In the genomic region with DNA sequence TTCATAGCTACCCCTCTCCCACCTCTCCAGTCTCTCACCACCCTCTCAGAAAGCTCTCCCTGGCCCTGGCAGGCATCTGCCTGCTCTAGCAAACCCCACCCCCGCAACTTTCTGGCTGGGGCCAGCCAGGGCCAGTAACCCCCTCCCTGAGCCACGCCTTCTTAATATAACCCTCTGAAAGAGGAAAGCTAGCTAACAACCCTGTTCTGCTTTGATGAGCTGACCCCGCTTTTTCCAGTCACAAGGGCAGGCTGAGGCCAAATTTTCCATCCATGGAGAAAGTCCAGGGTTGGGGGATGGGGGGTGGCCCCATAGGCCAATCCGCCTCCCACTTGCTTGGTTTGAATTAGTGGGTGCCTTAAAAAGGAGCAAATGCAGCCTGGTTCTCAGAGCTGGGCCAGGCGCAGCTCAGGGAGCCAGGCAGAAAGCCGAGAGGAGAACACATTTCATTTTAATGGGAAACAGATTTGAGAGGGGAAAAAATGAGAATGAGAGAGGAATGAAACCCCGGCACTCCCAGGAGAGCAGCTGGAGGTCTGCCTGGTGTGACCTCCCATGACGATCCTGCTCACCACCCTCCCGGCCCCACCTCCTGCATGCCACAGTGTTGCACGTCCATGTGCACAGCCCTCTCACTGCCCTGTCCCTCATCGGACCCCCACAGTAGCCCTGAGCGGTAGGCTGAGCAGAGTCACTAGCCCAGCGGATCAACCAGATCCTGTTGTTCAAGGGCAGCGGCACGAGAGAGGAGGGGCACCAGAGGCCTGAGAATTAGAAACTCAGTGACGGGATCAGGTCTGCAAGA, we compare ENCODE assay signal across 10 cellular contexts.
A peak's percentile ranks its signal among the peaks of the same experiment; 100 is the strongest.
DNase-seq lines count a peak whose midpoint lies in the region; ATAC-seq and TF ChIP-seq lines count a peak whose summit lies in the region.
"Had no signal": no experiment of that assay in that cellular context is flagged by ENCODE, and none has a peak within 500 bp of the region (broad histone marks: within the 10 kb centered on the region; RNA-seq: fewer than 3 reads in every experiment).

No MANE protein-coding gene starts in this region.

- no peaks in the 10 kb centered on the region for H3K36me3 ChIP-seq in stomach

- H3K4me1 ChIP-seq in stomach: peaks cover 25 to 59% (median 43%) of the 10 kb centered on the region in 4 donors

- H3K36me3 Mint-ChIP-seq in natural killer cell: no peaks in the 10 kb centered on the region
- H3K36me3 Mint-ChIP-seq: activated naive CD8-positive, alpha-beta T cell treated with anti-CD3 and anti-CD28 coated beads, Interleukin-2, amount 10 ng/mL, durations not matched to agents 7 days and 5 days had no signal

- intact Hi-C loops in stomach (cut with DNase I; ENCODE audit: low total_unique reads): no loop called here
- intact Hi-C loops in natural killer cell (cut with micrococcal nuclease): no loop called here

- H3K4me3 Mint-ChIP-seq in natural killer cell: no peak overlapping the region
- H3K4me3 Mint-ChIP-seq: activated naive CD8-positive, alpha-beta T cell treated with anti-CD3 and anti-CD28 coated beads, Interleukin-2, amount 10 ng/mL, durations not matched to agents 7 days and 5 days had no signal

- no peaks in the 10 kb centered on the region for H3K9me3 ChIP-seq in stomach

- H3K4me1 Mint-ChIP-seq in natural killer cell: no peaks in the 10 kb centered on the region

- WGBS in stomach, 5 donors: 58 to 80% (median 74%) methylated on average over 16 of the region's 16 CpGs

- peak overlapping the region in 4 of 5 donors; percentile 77 to 89 (median 79) for H3K27ac ChIP-seq in stomach

- peaks cover 0 to 14% of the 10 kb centered on the region in 2 donors for H3K27me3 Mint-ChIP-seq in natural killer cell (ENCODE audit: low read depth in 2 of 2)

- no peak overlapping the region for H3K27ac Mint-ChIP-seq in natural killer cell
- H3K27ac Mint-ChIP-seq: activated naive CD8-positive, alpha-beta T cell treated with anti-CD3 and anti-CD28 coated beads, Interleukin-2, amount 10 ng/mL, durations not matched to agents 7 days and 5 days had no signal

- no peaks in the 10 kb centered on the region for H3K27me3 ChIP-seq in stomach

- TF ChIP-seq POLR2A in stomach (IDR thresholded peaks at IDR 0.05): no peak

- H3K9me3 Mint-ChIP-seq in natural killer cell: no peaks in the 10 kb centered on the region
- H3K9me3 Mint-ChIP-seq: activated naive CD8-positive, alpha-beta T cell treated with anti-CD3 and anti-CD28 coated beads, Interleukin-2, amount 10 ng/mL, durations not matched to agents 7 days and 5 days had no signal

- peak; percentile 83 for DNase-seq in HFF-Myc (ENCODE audit: extremely low read depth, low read depth)
- DNase-seq in astrocyte of the hippocampus (ENCODE audit: low read depth, low spot score): peak; percentile 81
- DNase-seq in iPS-NIHi7 (ENCODE audit: extremely low spot score): peak; percentile 58
- DNase-seq in stomach: no peak
- DNase-seq in natural killer cell: no peak
- DNase-seq: activated naive CD8-positive, alpha-beta T cell treated with anti-CD3 and anti-CD28 coated beads, Interleukin-2, amount 10 ng/mL, durations not matched to agents 7 days and 5 days; NCI-H524 treated with DMSO at 0.1 percent for 48 hours had no signal

- peak; percentile 3 for TF ChIP-seq EP300 in stomach (IDR thresholded peaks at IDR 0.05)

- no peak for ATAC-seq in GM18519 (IDR thresholded peaks at IDR 0.05; ENCODE audit: low FRiP score, unreplicated experiment)
- ATAC-seq in GM21360 (IDR thresholded peaks at IDR 0.05; ENCODE audit: unreplicated experiment): no peak
- ATAC-seq in natural killer cell: no peak
- ATAC-seq in GM21825 (IDR thresholded peaks at IDR 0.05; ENCODE audit: unreplicated experiment): no peak

- TF ChIP-seq CTCF in HFF-Myc (IDR thresholded peaks at IDR 0.05; ENCODE audit: low read depth, low read length, missing control alignments): no peak
- TF ChIP-seq CTCF in stomach (IDR thresholded peaks at IDR 0.05): no peak
- TF ChIP-seq CTCF in natural killer cell (IDR thresholded peaks at IDR 0.05): no peak

- H3K4me3 ChIP-seq in HFF-Myc (replicated peaks; ENCODE audit: low read depth, low read length): peak overlapping the region; percentile 21
- H3K4me3 ChIP-seq in stomach: no peak overlapping the region

Comparison
In these comparisons a context has a peak if more than half of its experiments do, and no peak if none do; other contexts are left out.
1. DNase-seq: peak in HFF-Myc (single experiment), astrocyte of the hippocampus (single experiment) and iPS-NIHi7 (single experiment); none in stomach (single experiment) and natural killer cell (single experiment).